In genomic region chr9:33041459-33042188, GRCh38 we compare ENCODE assay signal across 16 cellular contexts. TPM values are rescaled to one million over a fixed set of nuclear protein-coding genes. Genes with fewer than 3 reads are reported as not detected.
DNase-seq lines count a peak whose midpoint lies in the region; ATAC-seq, FAIRE-seq and TF ChIP-seq lines count a peak whose summit lies in the region.
"Had no signal": no experiment of that assay in that cellular context is flagged by ENCODE, and none has a peak within 500 bp of the region (broad histone marks: within the 10 kb centered on the region; RNA-seq: fewer than 3 reads in every experiment).

No MANE protein-coding gene starts in this region.

- H2AFZ ChIP-seq in HCT116 (ENCODE audit: low read depth, low read length, poor library complexity, severe bottlenecking) (no peak overlapping the region), PC-9 (no peak overlapping the region)

- H4K20me1 ChIP-seq in HCT116 (ENCODE audit: insufficient read depth) (0 out of 2 replicates have a peak, but pooled peaks cover 3% of the 10 kb centered on the region), PC-9 (ENCODE audit: insufficient read depth) (0 out of 2 replicates have a peak, but pooled peaks cover 4% of the 10 kb centered on the region)

- RAD21 ChIA-PET in HCT116 (lab: Charles Lee; ENCODE audit: low non-redundant PET in 1 of 2, low total read pairs in 2 of 2, uncharacterized antibody in 2 of 2, unreplicated experiment in 2 of 2): no interaction called here

- no peak for ATAC-seq in A549
- no peak for ATAC-seq in HCT116
- ATAC-seq in upper lobe of left lung (ENCODE audit: low FRiP score in 2 of 2): no peak
- ATAC-seq: Right ventricle myocardium inferior; stimulated activated naive B cell treated with anti-CD40 and anti-IgM and Interleukin-4, amounts not matched to agents 10 μg/mL and 1 μg/mL and 100 μg/mL, for 72 hours had no signal

- POLR2A ChIA-PET in A549 (lab: Yijun Ruan, JAX): interaction anchor here (1.0 to 3.8 kb wide), 3 partner anchors 15 to 17 kb away, joined by 3 to 58 read pairs (median 26); partner anchors contain the start of gene DNAJA1
- POLR2A ChIA-PET in HCT116 (lab: Charles Lee): interaction anchor here (5.6 kb wide), 1 partner anchor 16 kb away, joined by 43 read pairs; the partner anchor contains the start of gene DNAJA1
- POLR2A ChIA-PET in PC-9 (lab: Charles Lee; ENCODE audit: unreplicated experiment): interaction anchor here (0.6 kb wide), 1 partner anchor 690 kb away, joined by 5 read pairs; no protein-coding TSS in a partner anchor

- FAIRE-seq in A549 (lab: Jason Lieb, UNC): no peak
- no peak for FAIRE-seq in urothelium cell line (lab: Jason Lieb, UNC)
- FAIRE-seq: H54 had no signal

- H3K36me3 ChIP-seq in HCT116 (ENCODE audit: control insufficient read depth in 1 of 2, insufficient read depth in 2 of 2, low read length in 2 of 2) (peaks cover 19 to 25% of the 10 kb centered on the region in 2 experiments; a peak in 3 of 4 replicates), PC-9 (ENCODE audit: low read depth) (no peaks in the 10 kb centered on the region), upper lobe of left lung (peaks cover 26 to 58% (median 45%) of the 10 kb centered on the region in 4 donors)

- H3K79me2 ChIP-seq in HCT116 (ENCODE audit: insufficient read depth, low read length) (peaks cover 11% of the 10 kb centered on the region), PC-9 (ENCODE audit: low read depth) (no peaks in the 10 kb centered on the region)

- intact Hi-C loops in HCT116 (cut with micrococcal nuclease): no loop called here
- intact Hi-C loops in PC-9 (cut with micrococcal nuclease; ENCODE audit: unreplicated experiment): no loop called here

- H3K27me3 ChIP-seq in HCT116 (ENCODE audit: insufficient read depth, low read length) (no peaks in the 10 kb centered on the region), PC-9 (ENCODE audit: insufficient read depth, low read depth) (no peaks in the 10 kb centered on the region), upper lobe of left lung (no peaks in the 10 kb centered on the region)

- no peak for TF ChIP-seq POLR2A in A549 (IDR thresholded peaks at IDR 0.05; ENCODE audit: low read length)
- no peak for TF ChIP-seq POLR2A in HCT116 (IDR thresholded peaks at IDR 0.05; ENCODE audit: borderline replicate concordance, extremely low read depth, insufficient read depth, insufficient read length)
- TF ChIP-seq POLR2A in upper lobe of left lung (IDR thresholded peaks at IDR 0.05): no peak

- no peak overlapping the region for H3K4me3 ChIP-seq in A549
- H3K4me3 ChIP-seq in HCT116 (replicated peaks in 1 of 2; ENCODE audit: low read depth in 1 of 2, low read length in 2 of 2): no peak overlapping the region
- H3K4me3 ChIP-seq in PC-9: no peak overlapping the region
- H3K4me3 ChIP-seq in fibroblast of the aortic adventitia (ENCODE audit: low read depth, low read length): no peak overlapping the region
- no peak overlapping the region for H3K4me3 ChIP-seq in upper lobe of left lung

- no peak for TF ChIP-seq EP300 in A549 (IDR thresholded peaks at IDR 0.05)
- TF ChIP-seq EP300 in upper lobe of left lung (IDR thresholded peaks at IDR 0.05): peak in 1 of 4 donors; percentile 32

- CTCF ChIA-PET in A549 (lab: Yijun Ruan, JAX) (interaction anchor here (9.0 kb wide), 1 partner anchor 14 kb away, joined by 59 read pairs; the partner anchor contains the start of gene DNAJA1), HCT116 (lab: Charles Lee) (no interaction called here), PC-9 (lab: Charles Lee) (no interaction called here)

- H3K9ac ChIP-seq in HCT116 (ENCODE audit: low read length): no peak overlapping the region

- no peaks in the 10 kb centered on the region for H3K9me2 ChIP-seq in HCT116 (ENCODE audit: insufficient read depth)
- H3K9me2 ChIP-seq in PC-9 (ENCODE audit: insufficient read depth): no peaks in the 10 kb centered on the region

- TF ChIP-seq RAD21 in A549 (conservative IDR thresholded peaks at IDR 0.05 in 1 of 2, IDR thresholded peaks at IDR 0.05 in 1 of 2) (no peak), HCT116 (IDR thresholded peaks at IDR 0.05; ENCODE audit: low read depth) (no peak)

- TF ChIP-seq CTCF in A549 (IDR thresholded peaks at IDR 0.05): no peak
- TF ChIP-seq CTCF in HCT116 (IDR thresholded peaks at IDR 0.05 in 2 of 3, conservative IDR thresholded peaks at IDR 0.05 in 1 of 3; ENCODE audit: borderline replicate concordance in 1 of 3, insufficient read depth in 1 of 3, low read depth in 2 of 3, low read length in 2 of 3): no peak
- TF ChIP-seq CTCF in PC-9 (conservative IDR thresholded peaks at IDR 0.05): no peak
- no peak for TF ChIP-seq CTCF in fibroblast of the aortic adventitia (IDR thresholded peaks at IDR 0.05; ENCODE audit: insufficient read depth, low read length)
- TF ChIP-seq CTCF in upper lobe of left lung (IDR thresholded peaks at IDR 0.05): no peak

- WGBS in A549 (ENCODE audit: missing lambda C conversion rate): 65% methylated on average over 9 of the region's 9 CpGs
- 72 to 79% methylated on average over 9 of the region's 9 CpGs for WGBS in upper lobe of left lung, 2 donors

- H3F3A ChIP-seq in PC-9 (ENCODE audit: insufficient read depth, low read depth): peaks cover 62% of the 10 kb centered on the region

- H3K27ac ChIP-seq in A549 (no peak overlapping the region), HCT116 (ENCODE audit: low read depth, low read length) (no peak overlapping the region), PC-9 (peak overlapping the region; percentile 27), upper lobe of left lung (no peak overlapping the region)
- H3K27ac ChIP-seq: HL-60 had no signal

- TSS peak; percentile 6 for BruUV-seq in HCT116 (replicated peaks; lab: Mats Ljungman, UMichigan)
- no TSS peak for BruUV-seq in PC-9 (replicated peaks; lab: Mats Ljungman, UMichigan)

- peak overlapping the region; percentile 85 for H3K4me2 ChIP-seq in A549
- H3K4me2 ChIP-seq in HCT116 (ENCODE audit: low read length): no peak overlapping the region
- H3K4me2 ChIP-seq in PC-9: no peak overlapping the region

- no peaks in the 10 kb centered on the region for H3K9me3 ChIP-seq in A549
- H3K9me3 ChIP-seq in HCT116 (ENCODE audit: control insufficient read depth in 1 of 2, insufficient read depth in 1 of 2, low read depth in 1 of 2, low read length in 2 of 2): no peaks in the 10 kb centered on the region
- H3K9me3 ChIP-seq in PC-9 (ENCODE audit: insufficient read depth, low read depth): no peaks in the 10 kb centered on the region
- H3K9me3 ChIP-seq in upper lobe of left lung: no peaks in the 10 kb centered on the region

- H3K4me1 ChIP-seq in A549 (peaks cover 31% of the 10 kb centered on the region), HCT116 (ENCODE audit: control insufficient read depth in 1 of 2, insufficient read depth in 2 of 2, low read length in 2 of 2) (no peaks in the 10 kb centered on the region), PC-9 (replicated peaks; ENCODE audit: insufficient read depth) (0 out of 2 replicates have a peak, but pooled peaks cover 3% of the 10 kb centered on the region), upper lobe of left lung (peaks cover 9 to 15% (median 10%) of the 10 kb centered on the region in 4 donors)

- DNase-seq in A549 (ENCODE audit: low read depth in 1 of 2, low spot score in 1 of 2) (no peak), HCT116 (ENCODE audit: low read depth, low spot score) (no peak), PC-9 (no peak), fibroblast of the aortic adventitia (ENCODE audit: low read depth) (peak; percentile 42), upper lobe of left lung (no peak), NCI-H2029 treated with DMSO at 0.1 percent for 48 hours (lab: John Stamatoyannopoulos, UW) (no peak), urothelium cell line (ENCODE audit: low spot score) (no peak), NCI-H526 (lab: John Stamatoyannopoulos, UW) (no peak)
- DNase-seq: anterior cingulate cortex; NCI-H1092; NCI-H446 treated with DMSO at 0.1 percent for 48 hours; stimulated activated CD4-positive, alpha-beta T cell treated with anti-CD3 and anti-CD28 coated beads, Interleukin-2, amount 100 ng/mL, for 48 hours; stimulated activated naive B cell treated with anti-CD40 and anti-IgM and Interleukin-4, amounts not matched to agents 10 μg/mL and 1 μg/mL and 100 μg/mL, for 72 hours had no signal

TF ChIP-seq in A549, 52 proteins besides CTCF, POLR2A, EP300 and RAD21 (continues in another document):
- no peak for TF ChIP-seq CBX2 (IDR thresholded peaks at IDR 0.05; ENCODE audit: borderline replicate concordance, low read depth)

TF ChIP-seq in HCT116, 20 proteins besides CTCF, POLR2A, EP300 and RAD21 (continues in another document):
- TF ChIP-seq CEBPB (IDR thresholded peaks at IDR 0.05; ENCODE audit: low read depth): peak; percentile 61

RNA-seq across cellular contexts. Expression of gene DNAJA1, which starts 16.6 kb away (rescaled TPM):
- 241 and 258 TPM in 2 replicates for polyA plus RNA-seq in A549 (2011; rRNA removed)
- 107 and 140 TPM in 2 replicates for polyA plus RNA-seq in A549 (2012; cell fraction: cytosol; rRNA removed)
- 48.1 and 57.9 TPM in 2 replicates for polyA plus RNA-seq in A549 (2012; cell fraction: nucleus; rRNA removed)
- polyA plus RNA-seq in A549 (2017; fragmentation: RNase III; extraction: RNeasy Plus Mini Kit Qiagen cat#74134 plus additional on column Dnase treatment): 357 to 421 TPM (median 410 TPM) in 3 replicates
- 117 and 130 TPM in 2 replicates for polyA minus RNA-seq in A549 (2011; rRNA and poly(A)+ RNA removed)
- total RNA-seq in HCT116 (2021; ENCODE audit: unreplicated experiment): 117 TPM
- polyA plus RNA-seq in HCT116 (2012): 60.8 and 68.4 TPM in 2 replicates
- total RNA-seq in PC-9 (2021): 78.0 and 88.4 TPM in 2 replicates
- total RNA-seq in fibroblast of the aortic adventitia (ENCODE audit: low replicate concordance): 104 and 142 TPM in 2 replicates
- 100 to 1,000 TPM in 3 of 6 donors, 10 to 100 TPM in 3; 35.6 to 141 (median 94.0) TPM for total RNA-seq in upper lobe of left lung

RNA-seq across cellular contexts. Expression of gene SMU1, which starts 34.9 kb away (rescaled TPM):
- polyA plus RNA-seq in A549 (2011; rRNA removed): 25.3 and 26.0 TPM in 2 replicates
- polyA plus RNA-seq in A549 (2012; cell fraction: cytosol; rRNA removed): 8.5 and 10.5 TPM in 2 replicates
- polyA plus RNA-seq in A549 (2012; cell fraction: nucleus; rRNA removed): 4.8 and 6.9 TPM in 2 replicates
- 25.0 to 26.5 TPM (median 25.6 TPM) in 3 replicates for polyA plus RNA-seq in A549 (2017; fragmentation: RNase III; extraction: RNeasy Plus Mini Kit Qiagen cat#74134 plus additional on column Dnase treatment)
- 17.4 and 18.3 TPM in 2 replicates for polyA minus RNA-seq in A549 (2011; rRNA and poly(A)+ RNA removed)
- total RNA-seq in HCT116 (2021; ENCODE audit: unreplicated experiment): 30.5 TPM
- polyA plus RNA-seq in HCT116 (2012): 15.2 and 16.4 TPM in 2 replicates
- 12.6 and 14.5 TPM in 2 replicates for total RNA-seq in PC-9 (2021)
- 22.4 and 29.4 TPM in 2 replicates for total RNA-seq in fibroblast of the aortic adventitia (ENCODE audit: low replicate concordance)
- 10 to 100 TPM in 4 of 6 donors, 1 to 10 TPM in 2; 7.9 to 19.8 (median 17.2) TPM for total RNA-seq in upper lobe of left lung

RNA-seq across cellular contexts. Expression of gene APTX, which starts 40.2 kb away (rescaled TPM):
- polyA plus RNA-seq in A549 (2011; rRNA removed) (51.1 and 69.6 TPM in 2 replicates), A549 (2017; fragmentation: RNase III; extraction: RNeasy Plus Mini Kit Qiagen cat#74134 plus additional on column Dnase treatment) (47.0 to 54.1 TPM (median 47.7 TPM) in 3 replicates)
- polyA plus RNA-seq in A549 (2012; cell fraction: cytosol; rRNA removed): 20.9 and 21.6 TPM in 2 replicates
- polyA plus RNA-seq in A549 (2012; cell fraction: nucleus; rRNA removed): 10.7 and 22.0 TPM in 2 replicates
- polyA minus RNA-seq in A549 (2011; rRNA and poly(A)+ RNA removed): 25.0 and 28.5 TPM in 2 replicates
- total RNA-seq in HCT116 (2021; ENCODE audit: unreplicated experiment) (44.0 TPM), PC-9 (2021) (37.3 and 44.3 TPM in 2 replicates), fibroblast of the aortic adventitia (ENCODE audit: low replicate concordance) (30.5 and 34.1 TPM in 2 replicates), upper lobe of left lung (10 to 100 TPM; 20.9 to 60.8 (median 29.3) TPM)
- polyA plus RNA-seq in HCT116 (2012): 27.8 and 34.3 TPM in 2 replicates

Comparison
In these comparisons a context has a peak if more than half of its experiments do, and no peak if none do; other contexts are left out.
1. Of the 6 proteins assayed by ChIP-seq in both A549 and HCT116: peak only in A549: none; only in HCT116: none; in both: CEBPB; in neither: 5.